16 cellular contexts compared by ENCODE assay signal in the genomic region with DNA sequence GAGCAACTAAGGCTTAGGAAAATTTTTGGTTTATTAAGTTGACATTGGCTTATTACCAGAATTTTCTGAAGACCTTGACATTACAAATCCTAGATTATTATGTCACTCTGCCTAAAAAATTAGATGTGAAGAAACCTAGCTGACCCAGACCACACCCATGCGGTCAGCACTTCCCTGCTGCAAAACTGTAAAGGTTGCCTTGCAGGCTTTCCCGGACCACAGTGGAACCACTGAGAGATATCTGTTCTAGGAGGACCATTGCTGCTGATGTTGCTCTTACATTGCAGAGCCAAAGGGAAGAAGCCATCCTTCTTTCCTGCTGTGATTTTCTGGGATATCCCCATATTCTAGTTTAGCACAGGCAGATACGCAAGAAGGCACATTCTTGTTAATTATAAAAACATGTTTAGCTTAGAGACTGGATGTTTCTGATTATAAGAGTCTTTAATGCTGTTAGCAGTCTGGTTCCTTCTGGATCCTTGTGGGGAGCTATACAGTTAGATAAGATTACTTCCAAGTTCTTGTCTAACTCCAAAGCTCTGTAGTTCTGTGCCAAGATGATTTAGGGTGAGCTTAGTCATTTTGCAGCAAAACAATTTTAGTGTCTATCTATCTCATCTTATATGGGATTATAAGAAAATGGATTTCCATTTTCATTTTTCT.
"Had no signal": no experiment of that assay in that cellular context is flagged by ENCODE, and none has a peak within 500 bp of the region (broad histone marks: within the 10 kb centered on the region; RNA-seq: fewer than 3 reads in every experiment).

No MANE protein-coding gene starts in this region.

- H3K27me3 ChIP-seq: foreskin keratinocyte had no signal

- DNase-seq: activated CD4-positive, alpha-beta memory T cell treated with anti-CD3 and anti-CD28 coated beads for 36 hours; activated gamma-delta T cell treated with Interleukin-2 at 50 U/mL for 16 hours; activated naive CD8-positive, alpha-beta T cell treated with anti-CD3 and anti-CD28 coated beads for 36 hours; activated T-cell treated with anti-CD3 and anti-CD28 coated beads, Interleukin-2, amount 50 U/mL, for 72 hours; central memory CD4-positive, alpha-beta T cell; cortex of kidney; effector memory CD4-positive, alpha-beta T cell; foreskin keratinocyte; head of caudate nucleus; left ventricle myocardium inferior; natural killer cell; posterior cingulate gyrus; stimulated activated CD4-positive, alpha-beta T cell treated with anti-CD3 and anti-CD28 coated beads, Interleukin-4, amount 100 ng/mL, for 4 hours; stomach had no signal

- H3K9me3 ChIP-seq: left ventricle myocardium inferior, stomach had no signal

- H3K4me3 ChIP-seq: left ventricle myocardium inferior, skin epidermis, stomach had no signal

- H3K4me1 ChIP-seq: foreskin keratinocyte, left ventricle myocardium inferior had no signal

- H3K27ac ChIP-seq: epithelial cell of prostate, foreskin keratinocyte, left ventricle myocardium inferior, skin epidermis, stomach had no signal

- ATAC-seq: activated T-cell treated with anti-CD3 and anti-CD28 coated beads, Interleukin-2, amount 50 U/mL, for 72 hours; foreskin keratinocyte; natural killer cell had no signal

- H3K36me3 ChIP-seq: left ventricle myocardium inferior had no signal
